ENCODE assay signal across 1 cellular context in genomic region chr1:54851406-54851805, GRCh38.
TF ChIP-seq lines count a peak whose summit lies in the region.

No MANE protein-coding gene starts in this region.

TF ChIP-seq in IMR-90, 13 proteins besides CTCF, POLR2A, EP300 and RAD21 (continued from another document):
- TF ChIP-seq, protein P1, sequence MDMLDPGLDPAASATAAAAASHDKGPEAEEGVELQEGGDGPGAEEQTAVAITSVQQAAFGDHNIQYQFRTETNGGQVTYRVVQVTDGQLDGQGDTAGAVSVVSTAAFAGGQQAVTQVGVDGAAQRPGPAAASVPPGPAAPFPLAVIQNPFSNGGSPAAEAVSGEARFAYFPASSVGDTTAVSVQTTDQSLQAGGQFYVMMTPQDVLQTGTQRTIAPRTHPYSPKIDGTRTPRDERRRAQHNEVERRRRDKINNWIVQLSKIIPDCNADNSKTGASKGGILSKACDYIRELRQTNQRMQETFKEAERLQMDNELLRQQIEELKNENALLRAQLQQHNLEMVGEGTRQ (IDR thresholded peaks at IDR 0.05; ENCODE audit: low read depth, low read length) = no peak
- no peak for TF ChIP-seq CHD1 (IDR thresholded peaks at IDR 0.05; ENCODE audit: low read depth, low read length)
- no peak for TF ChIP-seq MAFK (IDR thresholded peaks at IDR 0.05; ENCODE audit: low read depth, low read length)
- no peak for TF ChIP-seq SMC3 (IDR thresholded peaks at IDR 0.05; ENCODE audit: low read depth, low read length)
- TF ChIP-seq ELK1 (IDR thresholded peaks at IDR 0.05; ENCODE audit: borderline replicate concordance, low read depth, low read length) = no peak
- TF ChIP-seq FOS (IDR thresholded peaks at IDR 0.05; ENCODE audit: low read depth, low read length) = no peak
- no peak for TF ChIP-seq MAZ (IDR thresholded peaks at IDR 0.05; ENCODE audit: borderline replicate concordance, low read depth, low read length)
- TF ChIP-seq RCOR1 (IDR thresholded peaks at IDR 0.05; ENCODE audit: insufficient replicate concordance, low read length) = no peak
